In the genomic region with DNA sequence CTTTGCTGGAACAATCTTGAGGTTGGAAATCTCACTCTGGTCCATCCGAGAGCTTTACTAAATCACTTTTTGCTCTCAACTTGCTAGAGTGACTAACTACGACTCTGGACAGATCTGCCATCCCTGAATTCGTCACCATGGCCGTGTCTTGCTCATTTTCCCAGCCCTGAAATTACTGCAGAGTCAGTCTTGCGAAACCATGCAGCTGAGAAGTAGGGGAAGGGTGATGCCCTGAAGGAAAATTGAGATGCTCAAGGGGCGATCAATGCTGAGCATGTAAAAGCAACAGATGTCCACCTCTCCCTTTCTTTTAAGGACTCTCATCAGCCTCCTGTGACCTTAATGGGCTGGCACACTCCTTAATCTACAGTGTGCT, we compare ENCODE assay signal across 11 cellular contexts. TPM values are rescaled to one million over a fixed set of nuclear protein-coding genes. Genes with fewer than 3 reads are reported as not detected.
A peak's percentile ranks its signal among the peaks of the same experiment; 100 is the strongest.
DNase-seq lines count a peak whose midpoint lies in the region; ATAC-seq and TF ChIP-seq lines count a peak whose summit lies in the region.
"Had no signal": no experiment of that assay in that cellular context is flagged by ENCODE, and none has a peak within 500 bp of the region (broad histone marks: within the 10 kb centered on the region; RNA-seq: fewer than 3 reads in every experiment).

No MANE protein-coding gene starts in this region.

- H3F3A ChIP-seq in SK-N-SH (replicated peaks; ENCODE audit: insufficient read depth) = peaks cover 8% of the 10 kb centered on the region

- no peak for TF ChIP-seq EP300 in SK-N-SH (IDR thresholded peaks at IDR 0.05; ENCODE audit: borderline replicate concordance in 1 of 2, low read depth in 1 of 2, low read length in 1 of 2)

- H3K4me3 ChIP-seq in SK-N-SH (ENCODE audit: low read depth in 2 of 2, low read length in 1 of 2) = no peak overlapping the region
- no peak overlapping the region for H3K4me3 ChIP-seq in upper lobe of right lung
- H3K4me3 ChIP-seq: ascending aorta had no signal

- TF ChIP-seq CTCF in SK-N-SH (IDR thresholded peaks at IDR 0.05) (no peak), upper lobe of right lung (IDR thresholded peaks at IDR 0.05) (no peak)

- CTCF ChIA-PET in SK-N-SH (lab: Yijun Ruan, JAX) = interaction anchor here (0.6 to 19.5 kb wide), 53 partner anchors 9 to 778 kb away, joined by 3 to 499 read pairs (median 6); a partner anchor contains a TSS

- no peaks in the 10 kb centered on the region for H3K9me3 ChIP-seq in SK-N-SH
- no peaks in the 10 kb centered on the region for H3K9me3 ChIP-seq in upper lobe of right lung
- H3K9me3 ChIP-seq: ascending aorta had no signal

- H3K4me1 ChIP-seq in SK-N-SH (ENCODE audit: control insufficient read depth in 1 of 2, insufficient read depth in 2 of 2, low read depth in 1 of 2, low read length in 1 of 2) = peaks cover 8 to 9% of the 10 kb centered on the region in 2 experiments
- H3K4me1 ChIP-seq in upper lobe of right lung = no peaks in the 10 kb centered on the region
- H3K4me1 ChIP-seq: ascending aorta had no signal

- peak overlapping the region in 1 of 2 experiments; percentile 37; a peak in 1 of 4 replicates for H3K27ac ChIP-seq in SK-N-SH (ENCODE audit: low read depth in 2 of 2, low read length in 1 of 2)
- H3K27ac ChIP-seq in upper lobe of right lung = peak overlapping the region; percentile 13

- no peak for TF ChIP-seq RAD21 in SK-N-SH (IDR thresholded peaks at IDR 0.05; ENCODE audit: low read length)

- H3K36me3 ChIP-seq in SK-N-SH (replicated peaks in 1 of 2; ENCODE audit: control insufficient read depth in 1 of 2, insufficient read depth in 2 of 2, low read length in 1 of 2) (peaks cover 29 to 32% of the 10 kb centered on the region in 2 experiments), upper lobe of right lung (peaks cover 48% of the 10 kb centered on the region)

- no peaks in the 10 kb centered on the region for H3K79me2 ChIP-seq in SK-N-SH (ENCODE audit: insufficient read depth)

- ATAC-seq in SK-N-SH treated with all-trans-retinoic acid at 6 μM for 48 hours (peak; percentile 20), upper lobe of right lung (peak; percentile 28), GM19452 (IDR thresholded peaks at IDR 0.05; ENCODE audit: unreplicated experiment) (no peak), GM19324 (IDR thresholded peaks at IDR 0.05; ENCODE audit: low FRiP score, unreplicated experiment) (no peak)

- intact Hi-C loops in upper lobe of right lung (cut with DNase I) = no loop called here

- 62% methylated on average over 6 of the region's 6 CpGs for WGBS in SK-N-SH (ENCODE audit: low lambda C conversion rate)

- POLR2A ChIA-PET in SK-N-SH (lab: Yijun Ruan, JAX) = interaction anchor here (0.6 to 1.5 kb wide), 3 partner anchors 19 to 243 kb away, joined by 3 to 4 read pairs (median 3); a partner anchor contains a TSS

- peaks cover 11% of the 10 kb centered on the region; the same call in 1 of the 2 replicates for H4K20me1 ChIP-seq in SK-N-SH (ENCODE audit: insufficient read depth)

- no peak overlapping the region for H3K4me2 ChIP-seq in SK-N-SH

- H3K27me3 ChIP-seq in SK-N-SH (ENCODE audit: insufficient read depth) (no peaks in the 10 kb centered on the region), upper lobe of right lung (no peaks in the 10 kb centered on the region)
- H3K27me3 ChIP-seq: ascending aorta had no signal

- no peaks in the 10 kb centered on the region for H3K9me2 ChIP-seq in SK-N-SH

- H2AFZ ChIP-seq in SK-N-SH (ENCODE audit: low read depth) = no peak overlapping the region

- DNase-seq in SK-N-SH (no peak), astrocyte of the hippocampus (ENCODE audit: low read depth, low spot score) (peak; percentile 8), kidney tubule cell (ENCODE audit: low spot score) (peak; percentile 70), upper lobe of right lung (no peak)
- DNase-seq in activated naive CD4-positive, alpha-beta T cell treated with anti-CD3 and anti-CD28 coated beads, Interleukin-2, amount 50 U/mL, for 16 hours = no peak
- DNase-seq: activated CD4-positive, alpha-beta T cell treated with anti-CD3 and anti-CD28 coated beads for 48 hours; H9 had no signal

- H3K9ac ChIP-seq in SK-N-SH = no peak overlapping the region

TF ChIP-seq in SK-N-SH treated with all-trans-retinoic acid at 6 μM for 48 hours, 23 proteins besides CTCF, POLR2A, EP300 and RAD21 (continues in another document):
- no peak for TF ChIP-seq TCF4 (CRISPR knock-in tag; IDR thresholded peaks at IDR 0.05; ENCODE audit: borderline replicate concordance)
- TF ChIP-seq RARB (CRISPR knock-in tag; IDR thresholded peaks at IDR 0.05) = no peak
- no peak for TF ChIP-seq TOX (CRISPR knock-in tag; IDR thresholded peaks at IDR 0.05; ENCODE audit: borderline replicate concordance)
- no peak for TF ChIP-seq ZNF70 (CRISPR knock-in tag; IDR thresholded peaks at IDR 0.05)
- TF ChIP-seq, protein P1, sequence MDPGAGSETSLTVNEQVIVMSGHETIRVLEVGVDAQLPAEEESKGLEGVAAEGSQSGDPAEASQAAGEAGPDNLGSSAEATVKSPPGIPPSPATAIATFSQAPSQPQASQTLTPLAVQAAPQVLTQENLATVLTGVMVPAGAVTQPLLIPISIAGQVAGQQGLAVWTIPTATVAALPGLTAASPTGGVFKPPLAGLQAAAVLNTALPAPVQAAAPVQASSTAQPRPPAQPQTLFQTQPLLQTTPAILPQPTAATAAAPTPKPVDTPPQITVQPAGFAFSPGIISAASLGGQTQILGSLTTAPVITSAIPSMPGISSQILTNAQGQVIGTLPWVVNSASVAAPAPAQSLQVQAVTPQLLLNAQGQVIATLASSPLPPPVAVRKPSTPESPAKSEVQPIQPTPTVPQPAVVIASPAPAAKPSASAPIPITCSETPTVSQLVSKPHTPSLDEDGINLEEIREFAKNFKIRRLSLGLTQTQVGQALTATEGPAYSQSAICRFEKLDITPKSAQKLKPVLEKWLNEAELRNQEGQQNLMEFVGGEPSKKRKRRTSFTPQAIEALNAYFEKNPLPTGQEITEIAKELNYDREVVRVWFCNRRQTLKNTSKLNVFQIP (CRISPR knock-in tag; IDR thresholded peaks at IDR 0.05; ENCODE audit: borderline replicate concordance, low read depth) = no peak
- TF ChIP-seq, protein P2, sequence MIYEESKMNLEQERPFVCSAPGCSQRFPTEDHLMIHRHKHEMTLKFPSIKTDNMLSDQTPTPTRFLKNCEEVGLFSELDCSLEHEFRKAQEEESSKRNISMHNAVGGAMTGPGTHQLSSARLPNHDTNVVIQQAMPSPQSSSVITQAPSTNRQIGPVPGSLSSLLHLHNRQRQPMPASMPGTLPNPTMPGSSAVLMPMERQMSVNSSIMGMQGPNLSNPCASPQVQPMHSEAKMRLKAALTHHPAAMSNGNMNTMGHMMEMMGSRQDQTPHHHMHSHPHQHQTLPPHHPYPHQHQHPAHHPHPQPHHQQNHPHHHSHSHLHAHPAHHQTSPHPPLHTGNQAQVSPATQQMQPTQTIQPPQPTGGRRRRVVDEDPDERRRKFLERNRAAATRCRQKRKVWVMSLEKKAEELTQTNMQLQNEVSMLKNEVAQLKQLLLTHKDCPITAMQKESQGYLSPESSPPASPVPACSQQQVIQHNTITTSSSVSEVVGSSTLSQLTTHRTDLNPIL (CRISPR knock-in tag; IDR thresholded peaks at IDR 0.05; ENCODE audit: low read depth) = no peak
- no peak for TF ChIP-seq PPARA (CRISPR knock-in tag; IDR thresholded peaks at IDR 0.05; ENCODE audit: borderline replicate concordance)

TF ChIP-seq in SK-N-SH, 30 proteins besides CTCF, POLR2A, EP300 and RAD21:
- TF ChIP-seq TAF1 (IDR thresholded peaks at IDR 0.05; ENCODE audit: borderline replicate concordance, low read depth, low read length) (no peak), GABPA (IDR thresholded peaks at IDR 0.05; ENCODE audit: low read depth) (no peak)

RNA-seq across cellular contexts. Expression of a gene that starts 18.8 kb away (rescaled TPM):
- polyA plus RNA-seq in SK-N-SH (2012; rRNA removed) = 20.8 and 25.1 TPM in 2 replicates
- polyA plus RNA-seq in SK-N-SH (2012; cell fraction: cytosol; rRNA removed) = 25.7 and 26.3 TPM in 2 replicates
- polyA plus RNA-seq in SK-N-SH (2012; cell fraction: nucleus; rRNA removed) = 15.7 and 22.3 TPM in 2 replicates
- total RNA-seq in upper lobe of right lung = 24.7 TPM

RNA-seq across cellular contexts. Expression of a gene that starts 46.9 kb away (rescaled TPM):
- polyA plus RNA-seq in SK-N-SH (2012; rRNA removed) = 1.5 and 1.7 TPM in 2 replicates
- 2.0 and 2.2 TPM in 2 replicates for polyA plus RNA-seq in SK-N-SH (2012; cell fraction: cytosol; rRNA removed)
- 1.3 and 1.4 TPM in 2 replicates for polyA plus RNA-seq in SK-N-SH (2012; cell fraction: nucleus; rRNA removed)
- total RNA-seq in upper lobe of right lung = 279 TPM

Comparison
In these comparisons a context has a peak if more than half of its experiments do, and no peak if none do; other contexts are left out.
1. ATAC-seq: peak in SK-N-SH treated with all-trans-retinoic acid at 6 μM for 48 hours (single experiment) and upper lobe of right lung (single experiment); none in GM19452 (single experiment) and GM19324 (single experiment).
2. DNase-seq: peak in astrocyte of the hippocampus (single experiment) and kidney tubule cell (single experiment); none in SK-N-SH (single experiment), upper lobe of right lung (single experiment) and activated naive CD4-positive, alpha-beta T cell treated with anti-CD3 and anti-CD28 coated beads, Interleukin-2, amount 50 U/mL, for 16 hours (single experiment).